1 cellular context compared by ENCODE assay signal in genomic region chr21:46033410-46034404, GRCh38.
TF ChIP-seq lines count a peak whose summit lies in the region.

No MANE protein-coding gene starts in this region.

TF ChIP-seq in K562, 482 proteins besides CTCF, POLR2A, EP300 and RAD21 (continued from another document):
- TF ChIP-seq CREB1 (IDR thresholded peaks at IDR 0.05), result no peak
- TF ChIP-seq CREB1 (CRISPR knock-in tag; IDR thresholded peaks at IDR 0.05), result peak; percentile 54; the same call in 1 of the 2 replicates
- TF ChIP-seq, protein P1, sequence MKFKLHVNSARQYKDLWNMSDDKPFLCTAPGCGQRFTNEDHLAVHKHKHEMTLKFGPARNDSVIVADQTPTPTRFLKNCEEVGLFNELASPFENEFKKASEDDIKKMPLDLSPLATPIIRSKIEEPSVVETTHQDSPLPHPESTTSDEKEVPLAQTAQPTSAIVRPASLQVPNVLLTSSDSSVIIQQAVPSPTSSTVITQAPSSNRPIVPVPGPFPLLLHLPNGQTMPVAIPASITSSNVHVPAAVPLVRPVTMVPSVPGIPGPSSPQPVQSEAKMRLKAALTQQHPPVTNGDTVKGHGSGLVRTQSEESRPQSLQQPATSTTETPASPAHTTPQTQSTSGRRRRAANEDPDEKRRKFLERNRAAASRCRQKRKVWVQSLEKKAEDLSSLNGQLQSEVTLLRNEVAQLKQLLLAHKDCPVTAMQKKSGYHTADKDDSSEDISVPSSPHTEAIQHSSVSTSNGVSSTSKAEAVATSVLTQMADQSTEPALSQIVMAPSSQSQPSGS (CRISPR knock-in tag; IDR thresholded peaks at IDR 0.05), result peak; percentile 65; the same call in 1 of the 2 replicates
- TF ChIP-seq CREB3 (tag; conservative IDR thresholded peaks at IDR 0.05; ENCODE audit: low read depth), result no peak
- TF ChIP-seq, protein P2, sequence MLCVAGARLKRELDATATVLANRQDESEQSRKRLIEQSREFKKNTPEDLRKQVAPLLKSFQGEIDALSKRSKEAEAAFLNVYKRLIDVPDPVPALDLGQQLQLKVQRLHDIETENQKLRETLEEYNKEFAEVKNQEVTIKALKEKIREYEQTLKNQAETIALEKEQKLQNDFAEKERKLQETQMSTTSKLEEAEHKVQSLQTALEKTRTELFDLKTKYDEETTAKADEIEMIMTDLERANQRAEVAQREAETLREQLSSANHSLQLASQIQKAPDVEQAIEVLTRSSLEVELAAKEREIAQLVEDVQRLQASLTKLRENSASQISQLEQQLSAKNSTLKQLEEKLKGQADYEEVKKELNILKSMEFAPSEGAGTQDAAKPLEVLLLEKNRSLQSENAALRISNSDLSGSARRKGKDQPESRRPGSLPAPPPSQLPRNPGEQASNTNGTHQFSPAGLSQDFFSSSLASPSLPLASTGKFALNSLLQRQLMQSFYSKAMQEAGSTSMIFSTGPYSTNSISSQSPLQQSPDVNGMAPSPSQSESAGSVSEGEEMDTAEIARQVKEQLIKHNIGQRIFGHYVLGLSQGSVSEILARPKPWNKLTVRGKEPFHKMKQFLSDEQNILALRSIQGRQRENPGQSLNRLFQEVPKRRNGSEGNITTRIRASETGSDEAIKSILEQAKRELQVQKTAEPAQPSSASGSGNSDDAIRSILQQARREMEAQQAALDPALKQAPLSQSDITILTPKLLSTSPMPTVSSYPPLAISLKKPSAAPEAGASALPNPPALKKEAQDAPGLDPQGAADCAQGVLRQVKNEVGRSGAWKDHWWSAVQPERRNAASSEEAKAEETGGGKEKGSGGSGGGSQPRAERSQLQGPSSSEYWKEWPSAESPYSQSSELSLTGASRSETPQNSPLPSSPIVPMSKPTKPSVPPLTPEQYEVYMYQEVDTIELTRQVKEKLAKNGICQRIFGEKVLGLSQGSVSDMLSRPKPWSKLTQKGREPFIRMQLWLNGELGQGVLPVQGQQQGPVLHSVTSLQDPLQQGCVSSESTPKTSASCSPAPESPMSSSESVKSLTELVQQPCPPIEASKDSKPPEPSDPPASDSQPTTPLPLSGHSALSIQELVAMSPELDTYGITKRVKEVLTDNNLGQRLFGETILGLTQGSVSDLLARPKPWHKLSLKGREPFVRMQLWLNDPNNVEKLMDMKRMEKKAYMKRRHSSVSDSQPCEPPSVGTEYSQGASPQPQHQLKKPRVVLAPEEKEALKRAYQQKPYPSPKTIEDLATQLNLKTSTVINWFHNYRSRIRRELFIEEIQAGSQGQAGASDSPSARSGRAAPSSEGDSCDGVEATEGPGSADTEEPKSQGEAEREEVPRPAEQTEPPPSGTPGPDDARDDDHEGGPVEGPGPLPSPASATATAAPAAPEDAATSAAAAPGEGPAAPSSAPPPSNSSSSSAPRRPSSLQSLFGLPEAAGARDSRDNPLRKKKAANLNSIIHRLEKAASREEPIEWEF (CRISPR knock-in tag; IDR thresholded peaks at IDR 0.05), result no peak
- no peak for TF ChIP-seq TEAD4 (IDR thresholded peaks at IDR 0.05; ENCODE audit: low read length)
- TF ChIP-seq TEAD4 (CRISPR knock-in tag; IDR thresholded peaks at IDR 0.05; ENCODE audit: borderline replicate concordance), result peak; percentile 88
- TF ChIP-seq ZZZ3 (IDR thresholded peaks at IDR 0.05), result no peak
- TF ChIP-seq E2F5 (CRISPR knock-in tag; IDR thresholded peaks at IDR 0.05), result 0 out of 2 replicates have a peak, but pooled peaks have one; percentile 56
- TF ChIP-seq ZNF224 (CRISPR knock-in tag; IDR thresholded peaks at IDR 0.05), result 0 out of 2 replicates have a peak, but pooled peaks have one; percentile 69
- TF ChIP-seq TGIF2 (CRISPR knock-in tag; IDR thresholded peaks at IDR 0.05), result peak; percentile 41; the same call in 1 of the 2 replicates
- no peak for TF ChIP-seq ETV6 (IDR thresholded peaks at IDR 0.05; ENCODE audit: borderline replicate concordance in 1 of 2, low read depth in 2 of 2, low read length in 1 of 2)
- TF ChIP-seq ETV6 (CRISPR knock-in tag; IDR thresholded peaks at IDR 0.05; ENCODE audit: borderline replicate concordance), result peak; percentile 46; the same call in 1 of the 2 replicates
- TF ChIP-seq, protein P3, sequence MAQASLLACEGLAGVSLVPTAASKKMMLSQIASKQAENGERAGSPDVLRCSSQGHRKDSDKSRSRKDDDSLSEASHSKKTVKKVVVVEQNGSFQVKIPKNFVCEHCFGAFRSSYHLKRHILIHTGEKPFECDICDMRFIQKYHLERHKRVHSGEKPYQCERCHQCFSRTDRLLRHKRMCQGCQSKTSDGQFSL (CRISPR knock-in tag; IDR thresholded peaks at IDR 0.05), result peak; percentile 73; the same call in 1 of the 2 replicates
- TF ChIP-seq, protein P3 (tag; IDR thresholded peaks at IDR 0.05), result no peak
- peak; percentile 90; the same call in 1 of the 2 replicates for TF ChIP-seq ZNF232 (CRISPR knock-in tag; IDR thresholded peaks at IDR 0.05)
- TF ChIP-seq, protein P4, sequence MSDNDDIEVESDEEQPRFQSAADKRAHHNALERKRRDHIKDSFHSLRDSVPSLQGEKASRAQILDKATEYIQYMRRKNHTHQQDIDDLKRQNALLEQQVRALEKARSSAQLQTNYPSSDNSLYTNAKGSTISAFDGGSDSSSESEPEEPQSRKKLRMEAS (CRISPR knock-in tag; IDR thresholded peaks at IDR 0.05), result peak; percentile 84
- TF ChIP-seq, protein P5, sequence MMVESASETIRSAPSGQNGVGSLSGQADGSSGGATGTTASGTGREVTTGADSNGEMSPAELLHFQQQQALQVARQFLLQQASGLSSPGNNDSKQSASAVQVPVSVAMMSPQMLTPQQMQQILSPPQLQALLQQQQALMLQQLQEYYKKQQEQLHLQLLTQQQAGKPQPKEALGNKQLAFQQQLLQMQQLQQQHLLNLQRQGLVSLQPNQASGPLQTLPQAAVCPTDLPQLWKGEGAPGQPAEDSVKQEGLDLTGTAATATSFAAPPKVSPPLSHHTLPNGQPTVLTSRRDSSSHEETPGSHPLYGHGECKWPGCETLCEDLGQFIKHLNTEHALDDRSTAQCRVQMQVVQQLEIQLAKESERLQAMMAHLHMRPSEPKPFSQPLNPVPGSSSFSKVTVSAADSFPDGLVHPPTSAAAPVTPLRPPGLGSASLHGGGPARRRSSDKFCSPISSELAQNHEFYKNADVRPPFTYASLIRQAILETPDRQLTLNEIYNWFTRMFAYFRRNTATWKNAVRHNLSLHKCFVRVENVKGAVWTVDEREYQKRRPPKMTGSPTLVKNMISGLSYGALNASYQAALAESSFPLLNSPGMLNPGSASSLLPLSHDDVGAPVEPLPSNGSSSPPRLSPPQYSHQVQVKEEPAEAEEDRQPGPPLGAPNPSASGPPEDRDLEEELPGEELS (CRISPR knock-in tag; IDR thresholded peaks at IDR 0.05; ENCODE audit: borderline replicate concordance), result peak; percentile 90; the same call in 1 of the 2 replicates
- peak; percentile 41; the same call in 1 of the 2 replicates for TF ChIP-seq FOXP1 (CRISPR knock-in tag; IDR thresholded peaks at IDR 0.05)
- TF ChIP-seq ZNF431 (CRISPR knock-in tag; IDR thresholded peaks at IDR 0.05), result peak; percentile 87
- TF ChIP-seq, protein P6, sequence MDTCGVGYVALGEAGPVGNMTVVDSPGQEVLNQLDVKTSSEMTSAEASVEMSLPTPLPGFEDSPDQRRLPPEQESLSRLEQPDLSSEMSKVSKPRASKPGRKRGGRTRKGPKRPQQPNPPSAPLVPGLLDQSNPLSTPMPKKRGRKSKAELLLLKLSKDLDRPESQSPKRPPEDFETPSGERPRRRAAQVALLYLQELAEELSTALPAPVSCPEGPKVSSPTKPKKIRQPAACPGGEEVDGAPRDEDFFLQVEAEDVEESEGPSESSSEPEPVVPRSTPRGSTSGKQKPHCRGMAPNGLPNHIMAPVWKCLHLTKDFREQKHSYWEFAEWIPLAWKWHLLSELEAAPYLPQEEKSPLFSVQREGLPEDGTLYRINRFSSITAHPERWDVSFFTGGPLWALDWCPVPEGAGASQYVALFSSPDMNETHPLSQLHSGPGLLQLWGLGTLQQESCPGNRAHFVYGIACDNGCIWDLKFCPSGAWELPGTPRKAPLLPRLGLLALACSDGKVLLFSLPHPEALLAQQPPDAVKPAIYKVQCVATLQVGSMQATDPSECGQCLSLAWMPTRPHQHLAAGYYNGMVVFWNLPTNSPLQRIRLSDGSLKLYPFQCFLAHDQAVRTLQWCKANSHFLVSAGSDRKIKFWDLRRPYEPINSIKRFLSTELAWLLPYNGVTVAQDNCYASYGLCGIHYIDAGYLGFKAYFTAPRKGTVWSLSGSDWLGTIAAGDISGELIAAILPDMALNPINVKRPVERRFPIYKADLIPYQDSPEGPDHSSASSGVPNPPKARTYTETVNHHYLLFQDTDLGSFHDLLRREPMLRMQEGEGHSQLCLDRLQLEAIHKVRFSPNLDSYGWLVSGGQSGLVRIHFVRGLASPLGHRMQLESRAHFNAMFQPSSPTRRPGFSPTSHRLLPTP (IDR thresholded peaks at IDR 0.05; ENCODE audit: borderline replicate concordance, extremely low read depth, insufficient read length), result no peak
- TF ChIP-seq LCOR (CRISPR knock-in tag; IDR thresholded peaks at IDR 0.05), result 0 out of 2 replicates have a peak, but pooled peaks have one; percentile 19
- TF ChIP-seq, protein P7, sequence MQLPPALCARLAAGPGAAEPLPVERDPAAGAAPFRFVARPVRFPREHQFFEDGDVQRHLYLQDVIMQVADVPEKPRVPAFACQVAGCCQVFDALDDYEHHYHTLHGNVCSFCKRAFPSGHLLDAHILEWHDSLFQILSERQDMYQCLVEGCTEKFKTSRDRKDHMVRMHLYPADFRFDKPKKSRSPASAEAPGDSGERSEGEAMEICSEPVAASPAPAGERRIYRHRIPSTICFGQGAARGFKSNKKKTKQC (CRISPR knock-in tag; IDR thresholded peaks at IDR 0.05), result peak; percentile 91
- no peak for TF ChIP-seq ZNF280A (IDR thresholded peaks at IDR 0.05; ENCODE audit: low read depth, partially characterized antibody)
- peak in 1 of 3 experiments; percentile 75; a peak in 2 of 6 replicates for TF ChIP-seq ZBTB11 (CRISPR knock-in tag; IDR thresholded peaks at IDR 0.05)
- TF ChIP-seq TFAP4 (CRISPR knock-in tag; IDR thresholded peaks at IDR 0.05; ENCODE audit: borderline replicate concordance), result 0 out of 2 replicates have a peak, but pooled peaks have one; percentile 25
- TF ChIP-seq HNRNPH1 (optimal IDR thresholded peaks at IDR 0.05; ENCODE audit: low read depth, low read length), result no peak
- TF ChIP-seq NEUROD1 (IDR thresholded peaks at IDR 0.05; ENCODE audit: borderline replicate concordance, low read depth, low read length, partially characterized antibody), result no peak
TF ChIP-seq in K562: peak in this region for 19.
